Comparison of ENCODE assay signal across 9 cellular contexts in genomic region chr7:102425639-102426267, GRCh38. TPM values are rescaled to one million over a fixed set of nuclear protein-coding genes. Genes with fewer than 3 reads are reported as not detected.
A peak's percentile ranks its signal among the peaks of the same experiment; 100 is the strongest.
DNase-seq lines count a peak whose midpoint lies in the region; ATAC-seq, FAIRE-seq and TF ChIP-seq lines count a peak whose summit lies in the region.
"Had no signal": no experiment of that assay in that cellular context is flagged by ENCODE, and none has a peak within 500 bp of the region (broad histone marks: within the 10 kb centered on the region; RNA-seq: fewer than 3 reads in every experiment).

No MANE protein-coding gene starts in this region.

- under 1% methylated on average over 25 of the region's 25 CpGs for WGBS in GM12878 (ENCODE audit: insufficient coverage, insufficient replicate concordance, low lambda C conversion rate, missing lambda C conversion rate)

- peak overlapping the region; percentile 97 for H3K9ac ChIP-seq in GM12878 (ENCODE audit: control insufficient read depth, insufficient read depth, low read length)

- H3K79me2 ChIP-seq in GM12878 (ENCODE audit: control insufficient read depth, insufficient read depth, low read length): peaks cover 9% of the 10 kb centered on the region

- H3K27me3 ChIP-seq in GM12878 (replicated peaks in 1 of 2; ENCODE audit: control insufficient read depth in 2 of 2, insufficient read depth in 2 of 2, low read length in 1 of 2) (no peaks in the 10 kb centered on the region), thoracic aorta (replicated peaks; ENCODE audit: insufficient read depth) (no peaks in the 10 kb centered on the region)

- TF ChIP-seq POLR2A in GM12878 (IDR thresholded peaks at IDR 0.05; ENCODE audit: low read depth, low read length): peak; percentile 91

- H3K36me3 Mint-ChIP-seq in natural killer cell treated with Interleukin-12 subunit alpha and Interleukin-12 subunit beta and Interleukin-15 and Interleukin-18, amount 100 ng/mL, for 72 hours: no peaks in the 10 kb centered on the region

- H3K9me3 ChIP-seq in GM12878 (replicated peaks; ENCODE audit: control insufficient read depth, insufficient read depth, low read length): no peaks in the 10 kb centered on the region
- H3K9me3 ChIP-seq in thoracic aorta: no peaks in the 10 kb centered on the region

- SMC1A ChIA-PET in GM12878 (lab: Charles Lee; ENCODE audit: uncharacterized antibody, unreplicated experiment): interaction anchor here (0.8 to 6.7 kb wide), 10 partner anchors 8 to 40 kb away, joined by 3 to 89 read pairs (median 14); no protein-coding TSS in a partner anchor

- peak overlapping the region; percentile 51; the same call in 1 of the 2 replicates for H3K4me3 ChIP-seq in GM12878
- H3K4me3 ChIP-seq in thoracic aorta: peak overlapping the region; percentile 39

- intact Hi-C loops in GM12878 (cut with micrococcal nuclease; ENCODE audit: unreplicated experiment): loop anchor here (1.0 to 2.0 kb wide), 2 partner anchors 17 to 21 kb away; no protein-coding TSS in a partner anchor

- RAD21 ChIA-PET in GM12878 (lab: Charles Lee; ENCODE audit: unreplicated experiment): interaction anchor here (0.6 to 6.0 kb wide), 14 partner anchors 9 to 155 kb away, joined by 3 to 115 read pairs (median 6); partner anchors contain the start of gene ALKBH4

- peak overlapping the region; percentile 100 for H3K27ac Mint-ChIP-seq in natural killer cell treated with Interleukin-12 subunit alpha and Interleukin-12 subunit beta and Interleukin-15 and Interleukin-18, amount 100 ng/mL, for 72 hours

- POLR2A ChIA-PET in GM12878 (lab: Charles Lee): interaction anchor here (0.7 to 13.0 kb wide), 10 partner anchors 8 to 135 kb away, joined by 3 to 210 read pairs (median 6); partner anchors contain the start of genes ORAI2 and PRKRIP1

- CTCF ChIA-PET in GM12878 (lab: Yijun Ruan, JAX): interaction anchor here (0.6 to 5.3 kb wide), 14 partner anchors 9 to 41 kb away, joined by 3 to 32 read pairs (median 4); no protein-coding TSS in a partner anchor

- no TSS peak for BruUV-seq in GM12878 (replicated peaks; lab: Mats Ljungman, UMichigan)

- TF ChIP-seq CTCF in GM12878 (IDR thresholded peaks at IDR 0.05 in 2 of 3, conservative IDR thresholded peaks at IDR 0.05 in 1 of 3; ENCODE audit: control insufficient read depth in 2 of 3, extremely low read depth in 1 of 3, insufficient read depth in 1 of 3, low read depth in 3 of 3, low read length in 3 of 3) (no peak), thoracic aorta (IDR thresholded peaks at IDR 0.05) (no peak)

- FAIRE-seq in GM12878 (lab: Jason Lieb, UNC): peak; percentile 95

- peak overlapping the region; percentile 85 for H3K4me2 ChIP-seq in GM12878 (ENCODE audit: control insufficient read depth, insufficient read depth)

- in situ Hi-C loops in GM12878 (cut with MboI): no loop called here

- ATAC-seq in GM18867 (IDR thresholded peaks at IDR 0.05; ENCODE audit: unreplicated experiment): peak; percentile 70
- ATAC-seq in HG03025 (IDR thresholded peaks at IDR 0.05; ENCODE audit: low FRiP score, unreplicated experiment): peak; percentile 52
- peak; percentile 84 for ATAC-seq in GM12878
- peak; percentile 91 to 92 for ATAC-seq in natural killer cell treated with Interleukin-12 subunit alpha and Interleukin-12 subunit beta and Interleukin-15 and Interleukin-18, amount 100 ng/mL, for 72 hours
- no peak for ATAC-seq in thoracic aorta (ENCODE audit: insufficient number of reproducible peaks, low FRiP score, low read depth)

- H3K27me3 Mint-ChIP-seq in natural killer cell treated with Interleukin-12 subunit alpha and Interleukin-12 subunit beta and Interleukin-15 and Interleukin-18, amount 100 ng/mL, for 72 hours: no peaks in the 10 kb centered on the region

- no peaks in the 10 kb centered on the region for H4K20me1 ChIP-seq in GM12878 (ENCODE audit: control insufficient read depth, insufficient read depth)

- H3K4me1 ChIP-seq in GM12878 (ENCODE audit: control insufficient read depth, insufficient read depth, low read length) (peaks cover 53% of the 10 kb centered on the region), thoracic aorta (ENCODE audit: control insufficient read depth in 1 of 2, low read depth in 2 of 2) (no peaks in the 10 kb centered on the region)

- peaks cover 45 to 53% of the 10 kb centered on the region in 2 donors for H3K4me1 Mint-ChIP-seq in natural killer cell treated with Interleukin-12 subunit alpha and Interleukin-12 subunit beta and Interleukin-15 and Interleukin-18, amount 100 ng/mL, for 72 hours (ENCODE audit: low read depth in 2 of 2)

- peak overlapping the region; percentile 98 for H3K4me3 Mint-ChIP-seq in natural killer cell treated with Interleukin-12 subunit alpha and Interleukin-12 subunit beta and Interleukin-15 and Interleukin-18, amount 100 ng/mL, for 72 hours

- H3K9me3 Mint-ChIP-seq in natural killer cell treated with Interleukin-12 subunit alpha and Interleukin-12 subunit beta and Interleukin-15 and Interleukin-18, amount 100 ng/mL, for 72 hours: no peaks in the 10 kb centered on the region

- peak; percentile 59 to 94 (median 79) for DNase-seq in T-helper 2 cell
- DNase-seq in GM12878 (ENCODE audit: low read depth, low spot score): peak; percentile 84
- peak; percentile 91 for DNase-seq in natural killer cell treated with Interleukin-12 subunit alpha and Interleukin-12 subunit beta and Interleukin-15 and Interleukin-18, amount 100 ng/mL, for 72 hours (ENCODE audit: low spot score)
- DNase-seq in thoracic aorta (ENCODE audit: low spot score): no peak
- DNase-seq in SKM-1 treated with dmso at 0.1 percent for 144 hours (lab: John Stamatoyannopoulos, UW; ENCODE audit: unreplicated experiment): no peak
- DNase-seq in NCI-H510A (lab: John Stamatoyannopoulos, UW): no peak

- peak; percentile 78 to 86; a peak in 3 of 4 replicates for TF ChIP-seq EP300 in GM12878 (IDR thresholded peaks at IDR 0.05; ENCODE audit: borderline replicate concordance in 1 of 2, control insufficient read depth in 1 of 2, low read depth in 2 of 2, low read length in 2 of 2)

- TF ChIP-seq RAD21 in GM12878 (IDR thresholded peaks at IDR 0.05; ENCODE audit: insufficient read depth, low read depth, low read length): no peak

- H3K27ac ChIP-seq in GM12878 (ENCODE audit: control insufficient read depth, insufficient read depth) (peak overlapping the region; percentile 99), thoracic aorta (peak overlapping the region in 1 of 2 donors; percentile 26)
- H3K27ac ChIP-seq: VCaP had no signal

- H3K36me3 ChIP-seq in GM12878 (ENCODE audit: control insufficient read depth in 2 of 2, insufficient read depth in 2 of 2, low read length in 1 of 2) (peaks cover 4 to 6% of the 10 kb centered on the region in 2 experiments), thoracic aorta (peaks cover 16% of the 10 kb centered on the region)

- H2AFZ ChIP-seq in GM12878 (ENCODE audit: control insufficient read depth, low read depth, low read length): peak overlapping the region; percentile 18

RNA-seq across cellular contexts. Expression of gene ORAI2, which starts 7.6 kb away (rescaled TPM):
- 58.5 and 75.7 TPM in 2 replicates for total RNA-seq in GM12878 (2013; cell fraction: nucleolus; rRNA removed)
- total RNA-seq in GM12878 (2014; rRNA removed) (47.4 and 57.8 TPM in 2 replicates), GM12878 (2014; rRNA removed; fragmentation: Illumina TruSeq; extraction: Trizol) (18.8 and 19.7 TPM in 2 replicates), GM12878 (2021) (76.0 and 76.2 TPM in 2 replicates), thoracic aorta (10 to 100 TPM; 33.4 to 37.6 TPM)
- polyA plus RNA-seq in GM12878 (2011; ENCODE audit: low read depth): 13.3 TPM
- polyA plus RNA-seq in GM12878 (2011; rRNA removed) (19.8 and 35.9 TPM in 2 replicates), GM12878 (2014; fragmentation: Illumina TruSeq; extraction: Trizol) (6.7 and 18.0 TPM in 2 replicates), GM12878 (2014; fragmentation: Nextera tagmentation; extraction: Ambion mirVana) (1 to 10 TPM; 5.8 to 8.0 TPM), GM12878 (2014; rRNA removed) (72.6 and 75.6 TPM in 2 replicates), GM12878 (2016; fragmentation: Nextera tagmentation; extraction: Ambion mirVana) (100 to 1,000 TPM in 1 of 2 experiments, 10 to 100 TPM in 1; 85.0 to 111 TPM)
- polyA plus RNA-seq in GM12878 (2011; cell fraction: cytosol; rRNA removed): 93.9 and 138 TPM in 2 replicates
- 24.8 and 48.1 TPM in 2 replicates for polyA plus RNA-seq in GM12878 (2011; cell fraction: nucleus; rRNA removed)
- polyA plus RNA-seq in GM12878 (2012): 39.8 and 46.0 TPM in 2 replicates
- 68.1 and 120 TPM in 2 replicates for polyA minus RNA-seq in GM12878 (2011; rRNA and poly(A)+ RNA removed)
- polyA minus RNA-seq in GM12878 (2011; cell fraction: cytosol; rRNA and poly(A)+ RNA removed): 36.6 and 53.6 TPM in 2 replicates
- polyA minus RNA-seq in GM12878 (2011; cell fraction: nucleus; rRNA and poly(A)+ RNA removed): 9.7 and 27.0 TPM in 2 replicates
- 10 to 100 TPM; 56.5 to 70.4 TPM for total RNA-seq in natural killer cell treated with Interleukin-12 subunit alpha and Interleukin-12 subunit beta and Interleukin-15 and Interleukin-18, amount 100 ng/mL, for 72 hours

RNA-seq across cellular contexts. Expression of gene PRKRIP1, which starts 29.6 kb away (rescaled TPM):
- 90.6 and 113 TPM in 2 replicates for total RNA-seq in GM12878 (2013; cell fraction: nucleolus; rRNA removed)
- total RNA-seq in GM12878 (2014; rRNA removed): 26.4 and 27.8 TPM in 2 replicates
- total RNA-seq in GM12878 (2014; rRNA removed; fragmentation: Illumina TruSeq; extraction: Trizol): 21.0 and 21.2 TPM in 2 replicates
- total RNA-seq in GM12878 (2021): 25.1 and 32.4 TPM in 2 replicates
- 31.0 TPM for polyA plus RNA-seq in GM12878 (2011; ENCODE audit: low read depth)
- 21.3 and 23.3 TPM in 2 replicates for polyA plus RNA-seq in GM12878 (2011; rRNA removed)
- polyA plus RNA-seq in GM12878 (2011; cell fraction: cytosol; rRNA removed): 24.1 and 34.0 TPM in 2 replicates
- polyA plus RNA-seq in GM12878 (2011; cell fraction: nucleus; rRNA removed): 80.6 and 93.3 TPM in 2 replicates
- 30.8 and 40.1 TPM in 2 replicates for polyA plus RNA-seq in GM12878 (2012)
- 12.7 and 17.7 TPM in 2 replicates for polyA plus RNA-seq in GM12878 (2014; fragmentation: Illumina TruSeq; extraction: Trizol)
- polyA plus RNA-seq in GM12878 (2014; fragmentation: Nextera tagmentation; extraction: Ambion mirVana): 10 to 100 TPM; 17.0 to 18.3 TPM
- polyA plus RNA-seq in GM12878 (2014; rRNA removed): 38.3 and 43.9 TPM in 2 replicates
- 10 to 100 TPM; 31.6 to 38.4 TPM for polyA plus RNA-seq in GM12878 (2016; fragmentation: Nextera tagmentation; extraction: Ambion mirVana)
- 6.1 and 11.8 TPM in 2 replicates for polyA minus RNA-seq in GM12878 (2011; rRNA and poly(A)+ RNA removed)
- polyA minus RNA-seq in GM12878 (2011; cell fraction: cytosol; rRNA and poly(A)+ RNA removed): 5.9 and 7.0 TPM in 2 replicates
- 16.8 and 30.2 TPM in 2 replicates for polyA minus RNA-seq in GM12878 (2011; cell fraction: nucleus; rRNA and poly(A)+ RNA removed)
- 10 to 100 TPM; 26.7 to 39.5 TPM for total RNA-seq in natural killer cell treated with Interleukin-12 subunit alpha and Interleukin-12 subunit beta and Interleukin-15 and Interleukin-18, amount 100 ng/mL, for 72 hours
- 10 to 100 TPM; 47.0 to 80.4 TPM for total RNA-seq in thoracic aorta

RNA-seq across cellular contexts. Expression of gene ALKBH4, which starts 38.9 kb away (rescaled TPM):
- 7.4 and 13.0 TPM in 2 replicates for total RNA-seq in GM12878 (2013; cell fraction: nucleolus; rRNA removed)
- total RNA-seq in GM12878 (2014; rRNA removed) (14.6 and 16.9 TPM in 2 replicates), GM12878 (2014; rRNA removed; fragmentation: Illumina TruSeq; extraction: Trizol) (5.6 and 6.1 TPM in 2 replicates), GM12878 (2021) (11.9 and 14.8 TPM in 2 replicates), thoracic aorta (10 to 100 TPM; 15.9 to 29.6 TPM)
- polyA plus RNA-seq in GM12878 (2011; ENCODE audit: low read depth): 2.5 TPM
- polyA plus RNA-seq in GM12878 (2011; rRNA removed) (2.2 and 4.7 TPM in 2 replicates), GM12878 (2014; fragmentation: Illumina TruSeq; extraction: Trizol) (3.1 and 4.4 TPM in 2 replicates), GM12878 (2014; fragmentation: Nextera tagmentation; extraction: Ambion mirVana) (1 to 10 TPM; 4.1 to 9.1 TPM), GM12878 (2014; rRNA removed) (14.8 and 16.4 TPM in 2 replicates), GM12878 (2016; fragmentation: Nextera tagmentation; extraction: Ambion mirVana) (10 to 100 TPM; 13.6 to 15.7 TPM)
- 7.6 and 12.6 TPM in 2 replicates for polyA plus RNA-seq in GM12878 (2011; cell fraction: cytosol; rRNA removed)
- 3.2 and 5.7 TPM in 2 replicates for polyA plus RNA-seq in GM12878 (2011; cell fraction: nucleus; rRNA removed)
- 7.5 and 7.6 TPM in 2 replicates for polyA plus RNA-seq in GM12878 (2012)
- polyA minus RNA-seq in GM12878 (2011; rRNA and poly(A)+ RNA removed): 1.8 and 2.9 TPM in 2 replicates
- polyA minus RNA-seq in GM12878 (2011; cell fraction: cytosol; rRNA and poly(A)+ RNA removed): 1.2 and 3.3 TPM in 2 replicates
- polyA minus RNA-seq in GM12878 (2011; cell fraction: nucleus; rRNA and poly(A)+ RNA removed): 2.4 and 4.1 TPM in 2 replicates
- 10 to 100 TPM in 1 of 2 donors, 1 to 10 TPM in 1; 7.8 to 19.3 TPM for total RNA-seq in natural killer cell treated with Interleukin-12 subunit alpha and Interleukin-12 subunit beta and Interleukin-15 and Interleukin-18, amount 100 ng/mL, for 72 hours

RNA-seq across cellular contexts. Expression of gene LRWD1, which starts 39.0 kb away (rescaled TPM):
- total RNA-seq in GM12878 (2013; cell fraction: nucleolus; rRNA removed): 14.5 and 20.6 TPM in 2 replicates
- total RNA-seq in GM12878 (2014; rRNA removed): 22.1 and 26.3 TPM in 2 replicates
- 21.5 and 26.0 TPM in 2 replicates for total RNA-seq in GM12878 (2014; rRNA removed; fragmentation: Illumina TruSeq; extraction: Trizol)
- 52.3 and 53.3 TPM in 2 replicates for total RNA-seq in GM12878 (2021)
- 7.6 TPM for polyA plus RNA-seq in GM12878 (2011; ENCODE audit: low read depth)
- 10.3 and 22.4 TPM in 2 replicates for polyA plus RNA-seq in GM12878 (2011; rRNA removed)
- polyA plus RNA-seq in GM12878 (2011; cell fraction: cytosol; rRNA removed): 31.1 and 46.1 TPM in 2 replicates
- polyA plus RNA-seq in GM12878 (2011; cell fraction: nucleus; rRNA removed): 48.4 and 79.5 TPM in 2 replicates
- 14.6 and 16.7 TPM in 2 replicates for polyA plus RNA-seq in GM12878 (2012)
- polyA plus RNA-seq in GM12878 (2014; fragmentation: Illumina TruSeq; extraction: Trizol): 6.1 and 18.2 TPM in 2 replicates
- 1 to 10 TPM in 1 of 2 experiments, under 1 TPM in 1; 0.40 to 2.0 TPM for polyA plus RNA-seq in GM12878 (2014; fragmentation: Nextera tagmentation; extraction: Ambion mirVana)
- 64.4 and 72.4 TPM in 2 replicates for polyA plus RNA-seq in GM12878 (2014; rRNA removed)
- 10 to 100 TPM; 54.8 to 57.1 TPM for polyA plus RNA-seq in GM12878 (2016; fragmentation: Nextera tagmentation; extraction: Ambion mirVana)
- polyA minus RNA-seq in GM12878 (2011; rRNA and poly(A)+ RNA removed): 18.4 and 27.2 TPM in 2 replicates
- polyA minus RNA-seq in GM12878 (2011; cell fraction: cytosol; rRNA and poly(A)+ RNA removed): 13.2 and 19.0 TPM in 2 replicates
- polyA minus RNA-seq in GM12878 (2011; cell fraction: nucleus; rRNA and poly(A)+ RNA removed): 14.1 and 29.3 TPM in 2 replicates
- 10 to 100 TPM; 22.9 to 44.2 TPM for total RNA-seq in natural killer cell treated with Interleukin-12 subunit alpha and Interleukin-12 subunit beta and Interleukin-15 and Interleukin-18, amount 100 ng/mL, for 72 hours
- total RNA-seq in thoracic aorta: 10 to 100 TPM in 1 of 2 donors, 1 to 10 TPM in 1; 7.9 to 10.9 TPM

RNA-seq across cellular contexts. Expression of gene POLR2J, which starts 53.0 kb away (rescaled TPM):
- 18.6 and 25.8 TPM in 2 replicates for total RNA-seq in GM12878 (2013; cell fraction: nucleolus; rRNA removed)
- total RNA-seq in GM12878 (2014; rRNA removed) (66.3 and 73.5 TPM in 2 replicates), GM12878 (2014; rRNA removed; fragmentation: Illumina TruSeq; extraction: Trizol) (73.8 and 78.0 TPM in 2 replicates), GM12878 (2021) (47.8 and 49.2 TPM in 2 replicates), thoracic aorta (10 to 100 TPM; 10.7 to 22.9 TPM)
- polyA plus RNA-seq in GM12878 (2011; ENCODE audit: low read depth): 14.7 TPM
- polyA plus RNA-seq in GM12878 (2011; rRNA removed) (39.8 and 76.8 TPM in 2 replicates), GM12878 (2014; fragmentation: Illumina TruSeq; extraction: Trizol) (83.8 and 119 TPM in 2 replicates), GM12878 (2014; fragmentation: Nextera tagmentation; extraction: Ambion mirVana) (10 to 100 TPM; 16.4 to 43.4 TPM), GM12878 (2014; rRNA removed) (99.6 and 105 TPM in 2 replicates), GM12878 (2016; fragmentation: Nextera tagmentation; extraction: Ambion mirVana) (100 to 1,000 TPM; 110 to 116 TPM)
- 90.1 and 134 TPM in 2 replicates for polyA plus RNA-seq in GM12878 (2011; cell fraction: cytosol; rRNA removed)
- polyA plus RNA-seq in GM12878 (2011; cell fraction: nucleus; rRNA removed): 55.3 and 57.1 TPM in 2 replicates
- polyA plus RNA-seq in GM12878 (2012): 68.0 and 85.8 TPM in 2 replicates
- 16.8 and 42.1 TPM in 2 replicates for polyA minus RNA-seq in GM12878 (2011; rRNA and poly(A)+ RNA removed)
- polyA minus RNA-seq in GM12878 (2011; cell fraction: cytosol; rRNA and poly(A)+ RNA removed): 11.5 and 15.6 TPM in 2 replicates
- 67.7 and 94.0 TPM in 2 replicates for polyA minus RNA-seq in GM12878 (2011; cell fraction: nucleus; rRNA and poly(A)+ RNA removed)
- total RNA-seq in natural killer cell treated with Interleukin-12 subunit alpha and Interleukin-12 subunit beta and Interleukin-15 and Interleukin-18, amount 100 ng/mL, for 72 hours: 10 to 100 TPM; 56.9 to 57.6 TPM

Comparison
In these comparisons a context has a peak if more than half of its experiments do, and no peak if none do; other contexts are left out.
1. DNase-seq: peak in T-helper 2 cell (5 of 5), GM12878 (single experiment) and natural killer cell treated with Interleukin-12 subunit alpha and Interleukin-12 subunit beta and Interleukin-15 and Interleukin-18, amount 100 ng/mL, for 72 hours (single experiment); none in thoracic aorta (single experiment), SKM-1 treated with dmso at 0.1 percent for 144 hours (single experiment) and NCI-H510A (single experiment).